17 cellular contexts compared by ENCODE assay signal in the genomic region with DNA sequence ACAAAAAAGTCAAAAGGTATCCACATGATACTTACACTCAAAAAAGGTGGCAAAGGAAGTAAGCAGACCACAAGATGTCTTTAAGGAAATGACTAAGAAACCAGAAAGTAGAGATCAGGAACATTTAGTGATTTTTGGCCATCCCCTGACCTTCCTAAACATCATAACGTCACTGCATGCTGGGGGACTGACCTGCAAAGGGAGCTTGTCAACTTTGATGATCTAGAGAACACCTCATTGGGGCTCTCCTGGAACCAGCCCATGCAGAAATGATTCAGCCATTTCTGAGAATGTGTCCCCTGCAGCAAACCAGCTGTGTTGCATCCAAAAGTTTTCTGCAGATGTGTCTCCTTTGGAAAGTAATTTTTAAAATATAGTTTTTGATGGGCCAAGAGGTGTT.
DNase-seq lines count a peak whose midpoint lies in the region; ATAC-seq, FAIRE-seq and TF ChIP-seq lines count a peak whose summit lies in the region.
"Had no signal": no experiment of that assay in that cellular context is flagged by ENCODE, and none has a peak within 500 bp of the region (broad histone marks: within the 10 kb centered on the region; RNA-seq: fewer than 3 reads in every experiment).

No MANE protein-coding gene starts in this region.

- no peak overlapping the region for H3K27ac Mint-ChIP-seq in activated naive CD4-positive, alpha-beta T cell treated with anti-CD3 and anti-CD28 coated beads, Interleukin-2, amount 50 U/mL, for 72 hours
- no peak overlapping the region for H3K27ac Mint-ChIP-seq in stimulated activated effector memory CD8-positive, alpha-beta T cell treated with anti-CD3 and anti-CD28 coated beads, Interleukin-12 subunit alpha, Interleukin-12 subunit beta, amount 100 ng/mL, for 72 hours
- H3K27ac Mint-ChIP-seq in stimulated activated memory B cell treated with anti-CD40 and anti-IgM and Interleukin-4, amounts not matched to agents 10 μg/mL and 1 μg/mL and 100 μg/mL, for 72 hours: no peak overlapping the region

- H3K9me3 ChIP-seq in GM12878 (replicated peaks; ENCODE audit: control insufficient read depth, insufficient read depth, low read length): no peaks in the 10 kb centered on the region
- H3K9me3 ChIP-seq: HAP-1, Peyer's patch had no signal

- no peak overlapping the region for H3K4me3 Mint-ChIP-seq in stimulated activated effector memory CD8-positive, alpha-beta T cell treated with anti-CD3 and anti-CD28 coated beads, Interleukin-12 subunit alpha, Interleukin-12 subunit beta, amount 100 ng/mL, for 72 hours
- no peak overlapping the region for H3K4me3 Mint-ChIP-seq in stimulated activated memory B cell treated with anti-CD40 and anti-IgM and Interleukin-4, amounts not matched to agents 10 μg/mL and 1 μg/mL and 100 μg/mL, for 72 hours

- no peak overlapping the region for H2AFZ ChIP-seq in GM12878 (ENCODE audit: control insufficient read depth, low read depth, low read length)

- H3K4me2 ChIP-seq in GM12878 (ENCODE audit: control insufficient read depth, insufficient read depth): no peak overlapping the region

- no peak for FAIRE-seq in GM12878 (lab: Jason Lieb, UNC)

- no peak overlapping the region for H3K4me3 ChIP-seq in GM12878
- H3K4me3 ChIP-seq: HAP-1, left lung, Peyer's patch had no signal

- no peak for TF ChIP-seq CTCF in GM12878 (IDR thresholded peaks at IDR 0.05 in 2 of 3, conservative IDR thresholded peaks at IDR 0.05 in 1 of 3; ENCODE audit: control insufficient read depth in 2 of 3, extremely low read depth in 1 of 3, insufficient read depth in 1 of 3, low read depth in 3 of 3, low read length in 3 of 3)

- peaks cover 5% of the 10 kb centered on the region in 2 donors for H3K9me3 Mint-ChIP-seq in activated naive CD4-positive, alpha-beta T cell treated with anti-CD3 and anti-CD28 coated beads, Interleukin-2, amount 50 U/mL, for 72 hours
- H3K9me3 Mint-ChIP-seq in stimulated activated effector memory CD8-positive, alpha-beta T cell treated with anti-CD3 and anti-CD28 coated beads, Interleukin-12 subunit alpha, Interleukin-12 subunit beta, amount 100 ng/mL, for 72 hours: peaks cover 6% of the 10 kb centered on the region
- peaks cover 6% of the 10 kb centered on the region for H3K9me3 Mint-ChIP-seq in stimulated activated memory B cell treated with anti-CD40 and anti-IgM and Interleukin-4, amounts not matched to agents 10 μg/mL and 1 μg/mL and 100 μg/mL, for 72 hours

- no peaks in the 10 kb centered on the region for H3K4me1 Mint-ChIP-seq in stimulated activated effector memory CD8-positive, alpha-beta T cell treated with anti-CD3 and anti-CD28 coated beads, Interleukin-12 subunit alpha, Interleukin-12 subunit beta, amount 100 ng/mL, for 72 hours
- H3K4me1 Mint-ChIP-seq in stimulated activated memory B cell treated with anti-CD40 and anti-IgM and Interleukin-4, amounts not matched to agents 10 μg/mL and 1 μg/mL and 100 μg/mL, for 72 hours: peaks cover 3% of the 10 kb centered on the region

- H3K9ac ChIP-seq in GM12878 (ENCODE audit: control insufficient read depth, insufficient read depth, low read length): no peak overlapping the region

- H3K27ac ChIP-seq in GM12878 (ENCODE audit: control insufficient read depth, insufficient read depth): no peak overlapping the region
- H3K27ac ChIP-seq: left lung, Peyer's patch had no signal

- CTCF ChIA-PET in GM12878 (lab: Yijun Ruan, JAX): no interaction called here

- H3K4me1 ChIP-seq in GM12878 (ENCODE audit: control insufficient read depth, insufficient read depth, low read length): no peaks in the 10 kb centered on the region; the same call in 1 of the 2 replicates
- H3K4me1 ChIP-seq: left lung, Peyer's patch had no signal

- H3K27me3 ChIP-seq in GM12878 (replicated peaks in 1 of 2; ENCODE audit: control insufficient read depth in 2 of 2, insufficient read depth in 2 of 2, low read length in 1 of 2): no peaks in the 10 kb centered on the region
- H3K27me3 ChIP-seq: left lung, Peyer's patch had no signal

- H3K36me3 Mint-ChIP-seq in activated naive CD4-positive, alpha-beta T cell treated with anti-CD3 and anti-CD28 coated beads, Interleukin-2, amount 50 U/mL, for 72 hours: peaks cover 6 to 7% of the 10 kb centered on the region in 2 donors
- H3K36me3 Mint-ChIP-seq in stimulated activated effector memory CD8-positive, alpha-beta T cell treated with anti-CD3 and anti-CD28 coated beads, Interleukin-12 subunit alpha, Interleukin-12 subunit beta, amount 100 ng/mL, for 72 hours: no peaks in the 10 kb centered on the region
- no peaks in the 10 kb centered on the region for H3K36me3 Mint-ChIP-seq in stimulated activated memory B cell treated with anti-CD40 and anti-IgM and Interleukin-4, amounts not matched to agents 10 μg/mL and 1 μg/mL and 100 μg/mL, for 72 hours

- peak; percentile 3 to 58 for DNase-seq in activated naive CD4-positive, alpha-beta T cell treated with anti-CD3 and anti-CD28 coated beads, Interleukin-2, amount 50 U/mL, for 72 hours (ENCODE audit: low spot score in 2 of 2)
- DNase-seq in activated naive CD4-positive, alpha-beta T cell treated with anti-CD3 and anti-CD28 coated beads, Interleukin-2, amount 50 U/mL, for 16 hours: no peak
- DNase-seq in MV-4-11 (lab: John Stamatoyannopoulos, UW): peak; percentile 32
- no peak for DNase-seq in GM12878 (ENCODE audit: low read depth, low spot score)
- DNase-seq in stimulated activated effector memory CD8-positive, alpha-beta T cell treated with anti-CD3 and anti-CD28 coated beads, Interleukin-12 subunit alpha, Interleukin-12 subunit beta, amount 100 ng/mL, for 72 hours (ENCODE audit: low spot score in 2 of 2): no peak
- DNase-seq in islet precursor cell: no peak
- DNase-seq in left cardiac atrium: no peak
- DNase-seq: AML-193; amygdala; DND-41; left lung; NCI-H1092; NCI-H2227 treated with DMSO at 0.1 percent for 48 hours; Peyer's patch; stimulated activated CD4-positive, alpha-beta T cell treated with anti-CD3 and anti-CD28 coated beads, Interleukin-4, amount 100 ng/mL, for 24 hours had no signal

- no peak for TF ChIP-seq EP300 in GM12878 (IDR thresholded peaks at IDR 0.05; ENCODE audit: borderline replicate concordance in 1 of 2, control insufficient read depth in 1 of 2, low read depth in 2 of 2, low read length in 2 of 2)

- H3K27me3 Mint-ChIP-seq in stimulated activated memory B cell treated with anti-CD40 and anti-IgM and Interleukin-4, amounts not matched to agents 10 μg/mL and 1 μg/mL and 100 μg/mL, for 72 hours: no peaks in the 10 kb centered on the region

- no peaks in the 10 kb centered on the region for H3K36me3 ChIP-seq in GM12878 (ENCODE audit: control insufficient read depth in 2 of 2, insufficient read depth in 2 of 2, low read length in 1 of 2)
- H3K36me3 ChIP-seq: HAP-1, left lung, Peyer's patch had no signal

- no TSS peak for BruUV-seq in GM12878 (replicated peaks; lab: Mats Ljungman, UMichigan)

- no peaks in the 10 kb centered on the region for H3K79me2 ChIP-seq in GM12878 (ENCODE audit: control insufficient read depth, insufficient read depth, low read length)

- H4K20me1 ChIP-seq in GM12878 (ENCODE audit: control insufficient read depth, insufficient read depth): no peaks in the 10 kb centered on the region

- in situ Hi-C loops in GM12878 (cut with MboI): no loop called here

- peak; percentile 94 to 99 for ATAC-seq in activated naive CD4-positive, alpha-beta T cell treated with anti-CD3 and anti-CD28 coated beads, Interleukin-2, amount 50 U/mL, for 72 hours
- ATAC-seq in GM12878: peak; percentile 66
- ATAC-seq in stimulated activated effector memory CD8-positive, alpha-beta T cell treated with anti-CD3 and anti-CD28 coated beads, Interleukin-12 subunit alpha, Interleukin-12 subunit beta, amount 100 ng/mL, for 72 hours: peak; percentile 68
- ATAC-seq in stimulated activated memory B cell treated with anti-CD40 and anti-IgM and Interleukin-4, amounts not matched to agents 10 μg/mL and 1 μg/mL and 100 μg/mL, for 72 hours: no peak
- ATAC-seq in left cardiac atrium: no peak
- ATAC-seq: left lung had no signal

- RAD21 ChIA-PET in GM12878 (lab: Charles Lee; ENCODE audit: unreplicated experiment): no interaction called here

- intact Hi-C loops in GM12878 (cut with micrococcal nuclease; ENCODE audit: unreplicated experiment): no loop called here
- intact Hi-C loops in left cardiac atrium (cut with DNase I): no loop called here

- no peak for TF ChIP-seq POLR2A in GM12878 (IDR thresholded peaks at IDR 0.05; ENCODE audit: low read depth, low read length)

- POLR2A ChIA-PET in GM12878 (lab: Charles Lee): no interaction called here

- SMC1A ChIA-PET in GM12878 (lab: Charles Lee; ENCODE audit: uncharacterized antibody, unreplicated experiment): no interaction called here

- TF ChIP-seq RAD21 in GM12878 (IDR thresholded peaks at IDR 0.05; ENCODE audit: insufficient read depth, low read depth, low read length): no peak

- WGBS in GM12878 (ENCODE audit: insufficient coverage, insufficient replicate concordance, low lambda C conversion rate, missing lambda C conversion rate): 0% methylated on average over 1 of the region's 1 CpG

TF ChIP-seq in GM12878, 131 proteins besides CTCF, POLR2A, EP300 and RAD21 (continues in another document):
- TF ChIP-seq HDAC6 (IDR thresholded peaks at IDR 0.05; ENCODE audit: unreplicated experiment): no peak
- TF ChIP-seq, protein P1, sequence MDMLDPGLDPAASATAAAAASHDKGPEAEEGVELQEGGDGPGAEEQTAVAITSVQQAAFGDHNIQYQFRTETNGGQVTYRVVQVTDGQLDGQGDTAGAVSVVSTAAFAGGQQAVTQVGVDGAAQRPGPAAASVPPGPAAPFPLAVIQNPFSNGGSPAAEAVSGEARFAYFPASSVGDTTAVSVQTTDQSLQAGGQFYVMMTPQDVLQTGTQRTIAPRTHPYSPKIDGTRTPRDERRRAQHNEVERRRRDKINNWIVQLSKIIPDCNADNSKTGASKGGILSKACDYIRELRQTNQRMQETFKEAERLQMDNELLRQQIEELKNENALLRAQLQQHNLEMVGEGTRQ (IDR thresholded peaks at IDR 0.05; ENCODE audit: borderline replicate concordance, low read depth, low read length): no peak
- no peak for TF ChIP-seq BACH1 (IDR thresholded peaks at IDR 0.05; ENCODE audit: borderline replicate concordance)
- no peak for TF ChIP-seq ZZZ3 (IDR thresholded peaks at IDR 0.05; ENCODE audit: control insufficient read depth, insufficient read length, low read depth)
- TF ChIP-seq, protein P2, sequence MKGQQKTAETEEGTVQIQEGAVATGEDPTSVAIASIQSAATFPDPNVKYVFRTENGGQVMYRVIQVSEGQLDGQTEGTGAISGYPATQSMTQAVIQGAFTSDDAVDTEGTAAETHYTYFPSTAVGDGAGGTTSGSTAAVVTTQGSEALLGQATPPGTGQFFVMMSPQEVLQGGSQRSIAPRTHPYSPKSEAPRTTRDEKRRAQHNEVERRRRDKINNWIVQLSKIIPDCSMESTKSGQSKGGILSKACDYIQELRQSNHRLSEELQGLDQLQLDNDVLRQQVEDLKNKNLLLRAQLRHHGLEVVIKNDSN (IDR thresholded peaks at IDR 0.05; ENCODE audit: borderline replicate concordance, extremely low read length, insufficient read depth, low read depth, low read length): no peak
- TF ChIP-seq IKZF1 (conservative IDR thresholded peaks at IDR 0.05): no peak
- no peak for TF ChIP-seq KDM1A (IDR thresholded peaks at IDR 0.05; ENCODE audit: borderline replicate concordance)
- TF ChIP-seq TBL1XR1 (IDR thresholded peaks at IDR 0.05; ENCODE audit: low read depth, low read length): no peak
- TF ChIP-seq NFYA (IDR thresholded peaks at IDR 0.05; ENCODE audit: borderline replicate concordance, low read depth, low read length): no peak

Comparison
In these comparisons a context has a peak if more than half of its experiments do, and no peak if none do; other contexts are left out.
1. DNase-seq: peak in activated naive CD4-positive, alpha-beta T cell treated with anti-CD3 and anti-CD28 coated beads, Interleukin-2, amount 50 U/mL, for 72 hours (2 of 2) and MV-4-11 (single experiment); none in activated naive CD4-positive, alpha-beta T cell treated with anti-CD3 and anti-CD28 coated beads, Interleukin-2, amount 50 U/mL, for 16 hours (single experiment), GM12878 (single experiment), stimulated activated effector memory CD8-positive, alpha-beta T cell treated with anti-CD3 and anti-CD28 coated beads, Interleukin-12 subunit alpha, Interleukin-12 subunit beta, amount 100 ng/mL, for 72 hours (0 of 2), islet precursor cell (single experiment) and left cardiac atrium (single experiment).
2. ATAC-seq: peak in activated naive CD4-positive, alpha-beta T cell treated with anti-CD3 and anti-CD28 coated beads, Interleukin-2, amount 50 U/mL, for 72 hours (2 of 2), GM12878 (single experiment) and stimulated activated effector memory CD8-positive, alpha-beta T cell treated with anti-CD3 and anti-CD28 coated beads, Interleukin-12 subunit alpha, Interleukin-12 subunit beta, amount 100 ng/mL, for 72 hours (single experiment); none in stimulated activated memory B cell treated with anti-CD40 and anti-IgM and Interleukin-4, amounts not matched to agents 10 μg/mL and 1 μg/mL and 100 μg/mL, for 72 hours (single experiment) and left cardiac atrium (0 of 2).